ENCODE assay signal across 1 cellular context in the genomic region with DNA sequence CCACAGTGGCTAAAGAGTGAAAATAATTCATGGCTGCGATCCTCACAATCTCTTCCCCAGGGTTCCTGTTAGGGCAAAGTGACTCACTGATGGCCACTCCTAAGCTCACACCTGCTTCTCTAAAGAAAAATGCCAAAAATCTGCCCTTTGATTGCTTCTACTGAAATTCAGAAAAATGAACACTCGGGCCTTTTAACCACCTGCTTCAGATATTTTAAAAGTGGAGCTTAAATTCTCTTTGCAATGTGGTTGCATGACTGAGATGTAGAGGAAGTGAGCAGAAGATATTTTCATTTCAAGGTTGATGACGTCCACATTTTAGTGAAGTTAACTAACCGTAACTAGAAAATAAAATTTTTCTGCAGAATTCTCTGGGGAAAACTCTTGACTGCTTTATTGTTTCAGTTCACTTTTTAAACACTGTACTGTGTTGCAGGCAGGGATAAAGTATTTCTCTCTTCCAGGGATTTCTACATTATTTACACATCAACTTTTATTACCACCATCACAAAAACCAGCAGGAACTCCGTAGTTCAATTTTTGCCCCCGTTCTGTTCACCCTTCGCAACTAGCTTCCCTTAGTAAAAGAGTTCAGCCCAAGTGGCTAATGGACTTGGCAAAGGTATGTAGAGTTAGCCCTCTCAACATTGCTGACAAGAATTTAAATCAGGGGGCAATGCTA.
TF ChIP-seq lines count a peak whose summit lies in the region.

No MANE protein-coding gene starts in this region.

TF ChIP-seq in K562, 482 proteins besides CTCF, POLR2A, EP300 and RAD21 (continued from another document):
- TF ChIP-seq, protein P1, sequence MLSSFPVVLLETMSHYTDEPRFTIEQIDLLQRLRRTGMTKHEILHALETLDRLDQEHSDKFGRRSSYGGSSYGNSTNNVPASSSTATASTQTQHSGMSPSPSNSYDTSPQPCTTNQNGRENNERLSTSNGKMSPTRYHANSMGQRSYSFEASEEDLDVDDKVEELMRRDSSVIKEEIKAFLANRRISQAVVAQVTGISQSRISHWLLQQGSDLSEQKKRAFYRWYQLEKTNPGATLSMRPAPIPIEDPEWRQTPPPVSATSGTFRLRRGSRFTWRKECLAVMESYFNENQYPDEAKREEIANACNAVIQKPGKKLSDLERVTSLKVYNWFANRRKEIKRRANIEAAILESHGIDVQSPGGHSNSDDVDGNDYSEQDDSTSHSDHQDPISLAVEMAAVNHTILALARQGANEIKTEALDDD (IDR thresholded peaks at IDR 0.05) = peak; percentile 35; the same call in 1 of the 2 replicates
